Comparison of ENCODE assay signal across 18 cellular contexts in genomic region chr1:239947789-239948188, GRCh38.
"Had no signal": no experiment of that assay in that cellular context is flagged by ENCODE, and none has a peak within 500 bp of the region (broad histone marks: within the 10 kb centered on the region; RNA-seq: fewer than 3 reads in every experiment).

No MANE protein-coding gene starts in this region.

- H3K4me3 ChIP-seq: body of pancreas, lower lobe of right lung, smooth muscle cell, testis, upper lobe of right lung had no signal

- H3K4me1 ChIP-seq: body of pancreas, lower lobe of right lung, testis, upper lobe of right lung had no signal

- H3K27me3 ChIP-seq: body of pancreas, testis, upper lobe of right lung had no signal

- H3K27ac ChIP-seq: body of pancreas, lower lobe of right lung, testis, upper lobe of right lung had no signal

- H3K9me3 ChIP-seq: lower lobe of right lung, testis, upper lobe of right lung had no signal

- H3K4me2 ChIP-seq: smooth muscle cell had no signal

- DNase-seq: activated CD4-positive, alpha-beta memory T cell treated with anti-CD3 and anti-CD28 coated beads for 36 hours; activated CD8-positive, alpha-beta memory T cell treated with anti-CD3 and anti-CD28 coated beads, Interleukin-2, amount 10 ng/mL, durations not matched to agents 7 days and 5 days; activated naive CD4-positive, alpha-beta T cell treated with anti-CD3 and anti-CD28 coated beads, Interleukin-2, amount 50 U/mL, for 16 hours; activated T-cell treated with anti-CD3 and anti-CD28 coated beads, Interleukin-2, amount 50 U/mL, for 24 hours; amygdala; body of pancreas; effector memory CD4-positive, alpha-beta T cell; head of caudate nucleus; left cardiac atrium; lower lobe of right lung; nucleus accumbens; right cardiac atrium; stimulated activated naive CD8-positive, alpha-beta T cell treated with anti-CD3 and anti-CD28 coated beads, Interleukin-15, Interleukin-2, amounts not matched to agents 100 U/mL and 50 U/mL, for 24 hours; T-cell; T-helper 9 cell; testis; upper lobe of right lung had no signal

- ATAC-seq: activated CD8-positive, alpha-beta memory T cell treated with anti-CD3 and anti-CD28 coated beads, Interleukin-2, amount 10 ng/mL, durations not matched to agents 7 days and 5 days; body of pancreas; left cardiac atrium; lower lobe of right lung; right cardiac atrium; stimulated activated naive CD8-positive, alpha-beta T cell treated with anti-CD3 and anti-CD28 coated beads, Interleukin-15, Interleukin-2, amounts not matched to agents 100 U/mL and 50 U/mL, for 24 hours; T-cell; upper lobe of right lung had no signal

- H3K36me3 ChIP-seq: lower lobe of right lung, upper lobe of right lung had no signal
